Comparison of ENCODE assay signal across 10 cellular contexts in the genomic region with DNA sequence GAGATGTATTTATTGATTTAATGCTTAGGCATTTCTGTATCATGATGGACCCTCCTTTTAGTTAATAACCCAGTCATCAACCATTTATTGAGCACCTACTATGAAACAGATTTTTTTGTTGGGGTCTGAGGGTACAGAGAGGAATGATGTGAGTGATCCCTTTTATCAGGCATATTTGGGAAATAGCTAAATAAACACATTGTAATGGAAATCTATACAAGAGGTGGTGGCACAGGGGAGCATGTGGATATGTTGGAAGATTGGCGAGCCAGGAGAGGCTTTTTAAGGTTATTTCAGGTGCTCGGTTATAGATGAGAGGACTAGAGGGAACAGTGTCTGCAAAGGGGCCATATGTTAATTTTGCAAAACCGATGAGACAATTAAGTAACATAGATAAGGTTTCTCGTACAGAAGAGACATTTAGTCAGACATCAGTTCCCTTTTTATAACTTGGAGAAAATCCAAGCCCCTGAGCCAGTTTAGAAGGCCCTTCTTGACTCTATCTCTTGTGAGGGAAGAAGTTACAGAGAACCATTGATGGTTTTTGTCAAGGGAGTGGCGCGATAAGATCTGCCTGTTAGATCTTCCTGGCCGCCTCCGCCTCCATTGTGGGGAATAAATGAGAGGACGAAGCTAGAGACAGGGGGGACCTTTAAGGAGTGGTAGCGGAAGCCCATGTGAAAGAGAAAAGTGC. TPM values are rescaled to one million over a fixed set of nuclear protein-coding genes. Genes with fewer than 3 reads are reported as not detected.
DNase-seq lines count a peak whose midpoint lies in the region; ATAC-seq and TF ChIP-seq lines count a peak whose summit lies in the region.
"Had no signal": no experiment of that assay in that cellular context is flagged by ENCODE, and none has a peak within 500 bp of the region (broad histone marks: within the 10 kb centered on the region; RNA-seq: fewer than 3 reads in every experiment).

No MANE protein-coding gene starts in this region.

- H3K18ac ChIP-seq in mesenchymal stem cell (ENCODE audit: low read depth in 1 of 2, low read length in 2 of 2), result no peak overlapping the region

- H3K4ac ChIP-seq in mesenchymal stem cell (ENCODE audit: low read depth in 1 of 2, low read length in 2 of 2), result no peak overlapping the region

- H3K9me3 ChIP-seq in CD4-positive, alpha-beta T cell (ENCODE audit: control insufficient read depth, low read length), result no peaks in the 10 kb centered on the region
- H3K9me3 ChIP-seq in mesenchymal stem cell (ENCODE audit: control insufficient read depth, low read length), result no peaks in the 10 kb centered on the region
- H3K9me3 ChIP-seq: ascending aorta had no signal

- H3K27me3 ChIP-seq in CD4-positive, alpha-beta T cell (ENCODE audit: control insufficient read depth, insufficient read depth, low read length), result no peaks in the 10 kb centered on the region
- H3K27me3 ChIP-seq in mesenchymal stem cell (ENCODE audit: control insufficient read depth in 1 of 2, insufficient read depth in 1 of 2, low read length in 2 of 2), result no peaks in the 10 kb centered on the region
- H3K27me3 ChIP-seq: ascending aorta had no signal

- peak overlapping the region; percentile 86 for H3K4me3 Mint-ChIP-seq in CD4-positive, alpha-beta T cell
- H3K4me3 Mint-ChIP-seq in activated CD8-positive, alpha-beta T cell treated with anti-CD3 and anti-CD28 coated beads for 36 hours, result peak overlapping the region; percentile 94

- peak overlapping the region; percentile 91 for H3K27ac Mint-ChIP-seq in CD4-positive, alpha-beta T cell
- peak overlapping the region; percentile 89 for H3K27ac Mint-ChIP-seq in activated CD8-positive, alpha-beta T cell treated with anti-CD3 and anti-CD28 coated beads for 36 hours

- H2BK15ac ChIP-seq in mesenchymal stem cell (ENCODE audit: low read depth, poor library complexity, severe bottlenecking), result no peak overlapping the region

- no peaks in the 10 kb centered on the region for H3K79me1 ChIP-seq in mesenchymal stem cell (replicated peaks; ENCODE audit: low read length, poor library complexity, severe bottlenecking)

- H2BK5ac ChIP-seq in mesenchymal stem cell (ENCODE audit: low read depth, low read length, poor library complexity, severe bottlenecking), result no peak overlapping the region

- H2AK5ac ChIP-seq in mesenchymal stem cell (ENCODE audit: low read length, severe bottlenecking), result peak overlapping the region; percentile 80

- H3K4me2 ChIP-seq in mesenchymal stem cell (ENCODE audit: low read length, poor library complexity, severe bottlenecking), result peak overlapping the region; percentile 87

- H3K27ac ChIP-seq in CD4-positive, alpha-beta T cell (ENCODE audit: low read depth, low read length), result no peak overlapping the region
- no peak overlapping the region for H3K27ac ChIP-seq in mesenchymal stem cell (ENCODE audit: low read length, poor library complexity, severe bottlenecking)
- H3K27ac ChIP-seq: ascending aorta had no signal

- peak overlapping the region; percentile 96 for H3K9ac ChIP-seq in mesenchymal stem cell (ENCODE audit: low read length)

- no peak overlapping the region for H2BK120ac ChIP-seq in mesenchymal stem cell (ENCODE audit: low read depth, low read length)

- H3K23ac ChIP-seq in mesenchymal stem cell (ENCODE audit: low read length in 2 of 2), result no peak overlapping the region

- WGBS in mesenchymal stem cell, result 98% methylated on average over 8 of the region's 10 CpGs

- peaks cover 52% of the 10 kb centered on the region for H3K4me1 Mint-ChIP-seq in CD4-positive, alpha-beta T cell (ENCODE audit: low read depth)
- peaks cover 39% of the 10 kb centered on the region for H3K4me1 Mint-ChIP-seq in activated CD8-positive, alpha-beta T cell treated with anti-CD3 and anti-CD28 coated beads for 36 hours (ENCODE audit: low read depth)

- H2BK12ac ChIP-seq in mesenchymal stem cell (ENCODE audit: low read length in 2 of 2), result peak overlapping the region in 1 of 2 experiments; percentile 21

- DNase-seq in CD4-positive, alpha-beta T cell, result no peak
- DNase-seq in Jurkat, Clone E6-1 (ENCODE audit: low read depth, low spot score), result no peak
- no peak for DNase-seq in activated CD8-positive, alpha-beta T cell treated with anti-CD3 and anti-CD28 coated beads for 36 hours
- DNase-seq in mesenchymal stem cell (no peak), HT-29 (ENCODE audit: low spot score) (no peak), NCI-H1417 treated with DMSO at 0.1 percent for 48 hours (lab: John Stamatoyannopoulos, UW) (no peak)
- DNase-seq in activated CD4-positive, CD25-positive, alpha-beta regulatory T cell (lab: John Stamatoyannopoulos, UW), result no peak
- no peak for DNase-seq in stimulated activated CD4-positive, alpha-beta T cell treated with anti-CD3 and anti-CD28 coated beads, Interleukin-4, amount 100 ng/mL, for 1 hour
- DNase-seq: kidney had no signal

- ATAC-seq in CD4-positive, alpha-beta T cell (ENCODE audit: poor library complexity), result no peak
- ATAC-seq in activated CD8-positive, alpha-beta T cell treated with anti-CD3 and anti-CD28 coated beads for 36 hours, result no peak

- POLR2A ChIA-PET in CD4-positive, alpha-beta T cell (lab: Charles Lee), result interaction anchor here (0.6 kb wide), 1 partner anchor 1392 kb away, joined by 3 read pairs; no protein-coding TSS in a partner anchor
- POLR2A ChIA-PET in activated CD8-positive, alpha-beta T cell treated with anti-CD3 and anti-CD28 coated beads for 36 hours (lab: Charles Lee), result interaction anchor here (0.5 to 0.6 kb wide), 2 partner anchors 12 to 74 kb away, joined by 3 read pairs; no protein-coding TSS in a partner anchor

- no peak for TF ChIP-seq CTCF in CD4-positive, alpha-beta T cell (IDR thresholded peaks at IDR 0.05)
- TF ChIP-seq CTCF in activated CD8-positive, alpha-beta T cell treated with anti-CD3 and anti-CD28 coated beads for 36 hours (IDR thresholded peaks at IDR 0.05), result no peak

- intact Hi-C loops in CD4-positive, alpha-beta T cell (cut with DNase I, micrococcal nuclease), result loop anchor here in 1 of 2 experiments (5.0 to 10.0 kb wide), 2 partner anchors 406 to 481 kb away; a partner anchor contains a TSS
- intact Hi-C loops in activated CD8-positive, alpha-beta T cell treated with anti-CD3 and anti-CD28 coated beads for 36 hours (cut with micrococcal nuclease), result no loop called here

- peak overlapping the region; percentile 95; the same call in 1 of the 2 replicates for H3K4me3 ChIP-seq in Jurkat, Clone E6-1 (ENCODE audit: low read length)
- H3K4me3 ChIP-seq in mesenchymal stem cell (ENCODE audit: insufficient read depth in 1 of 2, low read depth in 1 of 2, low read length in 2 of 2), result peak overlapping the region in 1 of 2 experiments; percentile 97

- no peak overlapping the region for H2AFZ ChIP-seq in mesenchymal stem cell (ENCODE audit: low read depth, low read length)

- CTCF ChIA-PET in CD4-positive, alpha-beta T cell (lab: Charles Lee), result no interaction called here
- CTCF ChIA-PET in activated CD8-positive, alpha-beta T cell treated with anti-CD3 and anti-CD28 coated beads for 36 hours (lab: Charles Lee), result interaction anchor here (0.7 kb wide), 1 partner anchor 9 kb away, joined by 4 read pairs; no protein-coding TSS in a partner anchor

- no peak overlapping the region for H4K8ac ChIP-seq in mesenchymal stem cell (ENCODE audit: low read length)

- H3K4me1 ChIP-seq in mesenchymal stem cell (ENCODE audit: control insufficient read depth, insufficient read depth, low read depth, low read length), result peaks cover 12% of the 10 kb centered on the region

- no peak overlapping the region for H3K14ac ChIP-seq in mesenchymal stem cell (ENCODE audit: low read length in 2 of 2)

- no peaks in the 10 kb centered on the region for H3K36me3 Mint-ChIP-seq in CD4-positive, alpha-beta T cell (ENCODE audit: low read depth)
- peaks cover 30% of the 10 kb centered on the region for H3K36me3 Mint-ChIP-seq in activated CD8-positive, alpha-beta T cell treated with anti-CD3 and anti-CD28 coated beads for 36 hours (ENCODE audit: low read depth)

- no peak overlapping the region for H4K91ac ChIP-seq in mesenchymal stem cell (ENCODE audit: low read length)

- H3K27me3 Mint-ChIP-seq in CD4-positive, alpha-beta T cell, result no peaks in the 10 kb centered on the region
- H3K27me3 Mint-ChIP-seq in activated CD8-positive, alpha-beta T cell treated with anti-CD3 and anti-CD28 coated beads for 36 hours, result no peaks in the 10 kb centered on the region

- no peaks in the 10 kb centered on the region for H3K9me3 Mint-ChIP-seq in CD4-positive, alpha-beta T cell
- no peaks in the 10 kb centered on the region for H3K9me3 Mint-ChIP-seq in activated CD8-positive, alpha-beta T cell treated with anti-CD3 and anti-CD28 coated beads for 36 hours

- H3K36me3 ChIP-seq in mesenchymal stem cell (ENCODE audit: control insufficient read depth in 1 of 2, insufficient read depth in 2 of 2, low read depth in 1 of 2, low read length in 2 of 2), result peaks cover 0 to 2% of the 10 kb centered on the region in 2 experiments
- H3K36me3 ChIP-seq: ascending aorta had no signal

RNA-seq across cellular contexts. Expression of a gene that starts 2.0 kb away (rescaled TPM):
- 10 to 100 TPM; 43.8 to 48.0 TPM for total RNA-seq in CD4-positive, alpha-beta T cell
- 176 TPM for polyA plus RNA-seq in Jurkat, Clone E6-1 (2012; ENCODE audit: insufficient read depth, insufficient read length)
- total RNA-seq in activated CD8-positive, alpha-beta T cell treated with anti-CD3 and anti-CD28 coated beads for 36 hours, result 100 to 1,000 TPM; 114 to 121 TPM
- 56.6 TPM for polyA plus RNA-seq in mesenchymal stem cell (2013, experiment 1 of 2)
- polyA plus RNA-seq in mesenchymal stem cell (2013, experiment 2 of 2), result 60.4 TPM
- total RNA-seq in HT-29 (2014; rRNA removed; shearing (Covaris generic)), result 20.1 and 23.2 TPM in 2 replicates
